22 cellular contexts compared by ENCODE assay signal in genomic region chr13:27273658-27274425, GRCh38. TPM values are rescaled to one million over a fixed set of nuclear protein-coding genes. Genes with fewer than 3 reads are reported as not detected.
DNase-seq lines count a peak whose midpoint lies in the region; ATAC-seq and TF ChIP-seq lines count a peak whose summit lies in the region.
"Had no signal": no experiment of that assay in that cellular context is flagged by ENCODE, and none has a peak within 500 bp of the region (broad histone marks: within the 10 kb centered on the region; RNA-seq: fewer than 3 reads in every experiment).

No MANE protein-coding gene starts in this region.

- TF ChIP-seq CTCF in chondrocyte (IDR thresholded peaks at IDR 0.05) (no peak), uterus (IDR thresholded peaks at IDR 0.05) (no peak), WERI-Rb-1 (IDR thresholded peaks at IDR 0.05; ENCODE audit: low read depth, low read length) (no peak)

- no peaks in the 10 kb centered on the region for H3K9me3 ChIP-seq in uterus
- H3K9me3 ChIP-seq in WERI-Rb-1 (ENCODE audit: severe bottlenecking): no peaks in the 10 kb centered on the region

- H3K4me3 Mint-ChIP-seq in chondrocyte (ENCODE audit: unreplicated experiment): no peak overlapping the region
- H3K4me3 Mint-ChIP-seq: activated B cell treated with CpG ODN at 0.5 μM for 24 hours; activated CD8-positive, alpha-beta T cell treated with anti-CD3 and anti-CD28 coated beads, Interleukin-2, amount 10 ng/mL, durations not matched to agents 7 days and 5 days; activated T-cell treated with anti-CD3 and anti-CD28 coated beads, Interleukin-2, amount 50 U/mL, for 4 hours; B cell; stimulated activated effector memory CD8-positive, alpha-beta T cell treated with anti-CD3 and anti-CD28 coated beads, Interleukin-12 subunit alpha, Interleukin-12 subunit beta, amount 100 ng/mL, for 72 hours had no signal

- intact Hi-C loops in uterus (cut with DNase I; ENCODE audit: low total_unique reads): no loop called here

- H3K27me3 ChIP-seq in uterus (no peaks in the 10 kb centered on the region), WERI-Rb-1 (ENCODE audit: insufficient read depth, low read depth, severe bottlenecking) (no peaks in the 10 kb centered on the region)

- H3K4me1 Mint-ChIP-seq in chondrocyte (ENCODE audit: low read depth): peaks cover 38% of the 10 kb centered on the region

- peak; percentile 46 for DNase-seq in M059J (ENCODE audit: low read depth)
- no peak for DNase-seq in chondrocyte (ENCODE audit: low spot score)
- DNase-seq in iPS-NIHi11 (ENCODE audit: low spot score): peak; percentile 32
- DNase-seq in uterus: no peak
- no peak for DNase-seq in WERI-Rb-1
- DNase-seq: activated B cell treated with CpG ODN at 0.5 μM for 24 hours; activated CD8-positive, alpha-beta T cell treated with anti-CD3 and anti-CD28 coated beads, Interleukin-2, amount 10 ng/mL, durations not matched to agents 7 days and 5 days; activated naive CD4-positive, alpha-beta T cell treated with anti-CD3 and anti-CD28 coated beads, Interleukin-2, amount 50 U/mL, for 16 hours; activated T-cell treated with anti-CD3 and anti-CD28 coated beads, Interleukin-2, amount 50 U/mL, for 4 hours; Calu3; dermis blood vessel endothelial cell; glutamatergic neuron; left ventricle myocardium superior; NCI-H2227 treated with DMSO at 0.1 percent for 48 hours; PC-3; right cardiac atrium had no signal

- H3K27me3 Mint-ChIP-seq in chondrocyte (ENCODE audit: low read depth): peaks cover 7% of the 10 kb centered on the region
- H3K27me3 Mint-ChIP-seq: activated B cell treated with CpG ODN at 0.5 μM for 24 hours had no signal

- TF ChIP-seq POLR2A in uterus (IDR thresholded peaks at IDR 0.05): no peak

- no peaks in the 10 kb centered on the region for H3K9me3 Mint-ChIP-seq in chondrocyte (ENCODE audit: low read depth)
- H3K9me3 Mint-ChIP-seq: activated B cell treated with CpG ODN at 0.5 μM for 24 hours; activated T-cell treated with anti-CD3 and anti-CD28 coated beads, Interleukin-2, amount 50 U/mL, for 4 hours; stimulated activated effector memory CD8-positive, alpha-beta T cell treated with anti-CD3 and anti-CD28 coated beads, Interleukin-12 subunit alpha, Interleukin-12 subunit beta, amount 100 ng/mL, for 72 hours had no signal

- H3K27ac Mint-ChIP-seq in chondrocyte (ENCODE audit: unreplicated experiment): peak overlapping the region; percentile 20
- H3K27ac Mint-ChIP-seq: activated B cell treated with CpG ODN at 0.5 μM for 24 hours; activated CD8-positive, alpha-beta T cell treated with anti-CD3 and anti-CD28 coated beads, Interleukin-2, amount 10 ng/mL, durations not matched to agents 7 days and 5 days; B cell; brain; stimulated activated effector memory CD8-positive, alpha-beta T cell treated with anti-CD3 and anti-CD28 coated beads, Interleukin-12 subunit alpha, Interleukin-12 subunit beta, amount 100 ng/mL, for 72 hours had no signal

- ATAC-seq in HG02571 (IDR thresholded peaks at IDR 0.05; ENCODE audit: unreplicated experiment) (no peak), HG03432 (IDR thresholded peaks at IDR 0.05; ENCODE audit: unreplicated experiment) (no peak)
- ATAC-seq: activated CD8-positive, alpha-beta T cell treated with anti-CD3 and anti-CD28 coated beads, Interleukin-2, amount 10 ng/mL, durations not matched to agents 7 days and 5 days; activated T-cell treated with anti-CD3 and anti-CD28 coated beads, Interleukin-2, amount 50 U/mL, for 4 hours; left ventricle myocardium superior; PC-3; right cardiac atrium; stimulated activated effector memory CD8-positive, alpha-beta T cell treated with anti-CD3 and anti-CD28 coated beads, Interleukin-12 subunit alpha, Interleukin-12 subunit beta, amount 100 ng/mL, for 72 hours had no signal

- no peak overlapping the region for H3K4me3 ChIP-seq in uterus
- H3K4me3 ChIP-seq in WERI-Rb-1 (ENCODE audit: low read depth, low read length): no peak overlapping the region

- peaks cover 0 to 8% of the 10 kb centered on the region in 2 donors for H3K4me1 ChIP-seq in uterus

- H3K27ac ChIP-seq in uterus (peak overlapping the region; percentile 11 to 90), WERI-Rb-1 (no peak overlapping the region)
- H3K27ac ChIP-seq: epithelial cell of prostate had no signal

- H3K36me3 ChIP-seq in uterus (no peaks in the 10 kb centered on the region), WERI-Rb-1 (no peaks in the 10 kb centered on the region)

- peaks cover 2% of the 10 kb centered on the region for H3K36me3 Mint-ChIP-seq in chondrocyte (ENCODE audit: low read depth)
- H3K36me3 Mint-ChIP-seq: brain; stimulated activated effector memory CD8-positive, alpha-beta T cell treated with anti-CD3 and anti-CD28 coated beads, Interleukin-12 subunit alpha, Interleukin-12 subunit beta, amount 100 ng/mL, for 72 hours had no signal

RNA-seq across cellular contexts. Expression of gene RASL11A, which starts 3.2 kb away (rescaled TPM):
- total RNA-seq in M059J (2014; rRNA removed; shearing (Covaris generic)): 138 and 150 TPM in 2 replicates
- total RNA-seq in chondrocyte (2.2 to 5.8 TPM (median 3.1 TPM) in 3 replicates), uterus (10 to 100 TPM; 18.9 to 36.1 (median 28.6) TPM)

RNA-seq across cellular contexts. Expression of gene RPL21, which starts 22.5 kb away (rescaled TPM):
- total RNA-seq in M059J (2014; rRNA removed; shearing (Covaris generic)): 521 and 537 TPM in 2 replicates
- total RNA-seq in chondrocyte: 459 to 576 TPM (median 495 TPM) in 3 replicates
- 1,000 to 10,000 TPM in 3 of 4 donors, 100 to 1,000 TPM in 1; 816 to 2,598 (median 1,942) TPM for total RNA-seq in uterus

Comparison
In these comparisons a context has a peak if more than half of its experiments do, and no peak if none do; other contexts are left out.
1. DNase-seq: peak in M059J (single experiment) and iPS-NIHi11 (single experiment); none in chondrocyte (single experiment), uterus (0 of 2) and WERI-Rb-1 (single experiment).